8 cellular contexts compared by ENCODE assay signal in genomic region chr2:219119422-219120043, GRCh38. TPM values are rescaled to one million over a fixed set of nuclear protein-coding genes. Genes with fewer than 3 reads are reported as not detected.
DNase-seq lines count a peak whose midpoint lies in the region; ATAC-seq, FAIRE-seq and TF ChIP-seq lines count a peak whose summit lies in the region.

No MANE protein-coding gene starts in this region.

- WGBS in mammary epithelial cell (ENCODE audit: low coverage, missing lambda C conversion rate) = 63% methylated on average over 6 of the region's 7 CpGs

- peaks cover 2% of the 10 kb centered on the region for H3K9me1 ChIP-seq in keratinocyte (ENCODE audit: control insufficient read depth, extremely low read depth, insufficient read depth, low read length)

- TF ChIP-seq CTCF in Loucy (conservative IDR thresholded peaks at IDR 0.05; ENCODE audit: low read length) = peak; percentile 93
- peak; percentile 85 for TF ChIP-seq CTCF in VCaP (conservative IDR thresholded peaks at IDR 0.05)
- TF ChIP-seq CTCF in mammary epithelial cell (conservative IDR thresholded peaks at IDR 0.05 in 1 of 2, IDR thresholded peaks at IDR 0.05 in 1 of 2; ENCODE audit: extremely low read depth in 1 of 2, insufficient read depth in 1 of 2, low read depth in 1 of 2, low read length in 2 of 2) = peak; percentile 67 to 75
- peak; percentile 67 to 89 (median 73) for TF ChIP-seq CTCF in keratinocyte (optimal IDR thresholded peaks at IDR 0.05 in 1 of 3, IDR thresholded peaks at IDR 0.05 in 1 of 3, conservative IDR thresholded peaks at IDR 0.05 in 1 of 3; ENCODE audit: extremely low read depth in 1 of 3, insufficient read depth in 2 of 3, low read length in 3 of 3)

- no peak for FAIRE-seq in keratinocyte (lab: Jason Lieb, UNC)

- no peak overlapping the region for H3K9ac ChIP-seq in Loucy (ENCODE audit: low read depth, low read length, poor library complexity, severe bottlenecking)
- no peak overlapping the region for H3K9ac ChIP-seq in mammary epithelial cell (ENCODE audit: insufficient read depth, low read length)
- H3K9ac ChIP-seq in keratinocyte (ENCODE audit: control insufficient read depth, extremely low read depth, insufficient read depth, low read length) = no peak overlapping the region

- H3K9me2 ChIP-seq in Loucy (replicated peaks; ENCODE audit: low read depth, low read length) = no peaks in the 10 kb centered on the region

- H4K20me1 ChIP-seq in Loucy (ENCODE audit: insufficient read depth, low read length, poor library complexity, severe bottlenecking) (no peaks in the 10 kb centered on the region), mammary epithelial cell (ENCODE audit: insufficient read depth, low read length) (no peaks in the 10 kb centered on the region), keratinocyte (ENCODE audit: control insufficient read depth, extremely low read depth, insufficient read depth, low read length) (no peaks in the 10 kb centered on the region)

- intact Hi-C loops in mammary epithelial cell (cut with micrococcal nuclease) = loop anchor here (1.0 kb wide), 4 partner anchors 46 to 123 kb away; no protein-coding TSS in a partner anchor

- no peaks in the 10 kb centered on the region for H3K9me3 ChIP-seq in Loucy (ENCODE audit: insufficient read depth, low read depth, low read length)
- no peaks in the 10 kb centered on the region for H3K9me3 ChIP-seq in mammary epithelial cell (replicated peaks; ENCODE audit: insufficient read depth, low read length)
- no peaks in the 10 kb centered on the region for H3K9me3 ChIP-seq in keratinocyte (ENCODE audit: control insufficient read depth, low read depth, low read length)

- dilution Hi-C loops in mammary epithelial cell (cut with HindIII; ENCODE audit: low sequenced_read_pairs) = loop anchor here (5.0 kb wide), 1 partner anchor 108 kb away; the partner anchor contains the start of genes ANKZF1 and ATG9A
- dilution Hi-C loops in keratinocyte (cut with MboI; ENCODE audit: extremely low pct_ligation_motif_present, low sequenced_read_pairs) = no loop called here

- CTCF ChIA-PET in mammary epithelial cell (lab: Charles Lee; ENCODE audit: low non-redundant PET) = interaction anchor here (0.6 to 1.5 kb wide), 8 partner anchors 25 to 1186 kb away, joined by 3 to 31 read pairs (median 4); no protein-coding TSS in a partner anchor

- no peaks in the 10 kb centered on the region for H3K36me3 ChIP-seq in Loucy (ENCODE audit: insufficient read depth, low read length)
- H3K36me3 ChIP-seq in mammary epithelial cell (ENCODE audit: insufficient read depth, low read length) = no peaks in the 10 kb centered on the region
- peaks cover 0 to 1% of the 10 kb centered on the region in 2 experiments for H3K36me3 ChIP-seq in keratinocyte (ENCODE audit: control insufficient read depth in 2 of 2, extremely low read depth in 1 of 2, insufficient read depth in 2 of 2, low read length in 2 of 2)

- no peaks in the 10 kb centered on the region for H3K27me3 ChIP-seq in Loucy (ENCODE audit: insufficient read depth, low read length, poor library complexity, severe bottlenecking)
- H3K27me3 ChIP-seq in mammary epithelial cell (ENCODE audit: insufficient read depth, low read length) = no peaks in the 10 kb centered on the region
- no peaks in the 10 kb centered on the region for H3K27me3 ChIP-seq in keratinocyte (ENCODE audit: control insufficient read depth, extremely low read depth, insufficient read depth, low read length)

- in situ Hi-C loops in mammary epithelial cell (cut with MboI; ENCODE audit: low sequenced_read_pairs in 2 of 2) = loop anchor here in 1 of 2 donors (5.0 kb wide), 1 partner anchor 92 kb away; no protein-coding TSS in a partner anchor

- DNase-seq in ELR (ENCODE audit: low read depth) (peak; percentile 68), mammary epithelial cell (peak; percentile 35), keratinocyte (ENCODE audit: low read depth, low spot score) (no peak)
- DNase-seq in stimulated activated CD4-positive, alpha-beta T cell treated with anti-CD3 and anti-CD28 coated beads, Interleukin-4, amount 100 ng/mL, for 1 hour = peak; percentile 56

- H3K79me2 ChIP-seq in Loucy (ENCODE audit: insufficient read depth, low read length) = no peaks in the 10 kb centered on the region
- no peaks in the 10 kb centered on the region for H3K79me2 ChIP-seq in mammary epithelial cell (ENCODE audit: insufficient read depth, low read length)
- H3K79me2 ChIP-seq in keratinocyte (ENCODE audit: control insufficient read depth, insufficient read depth, low read length) = no peaks in the 10 kb centered on the region

- H3K4me2 ChIP-seq in Loucy (ENCODE audit: low read depth, low read length, poor library complexity, severe bottlenecking) (no peak overlapping the region), mammary epithelial cell (ENCODE audit: insufficient read depth, low read depth, low read length) (no peak overlapping the region), keratinocyte (ENCODE audit: control insufficient read depth, extremely low read depth, insufficient read depth, low read depth, low read length) (no peak overlapping the region)

- H3K4me1 ChIP-seq in Loucy (ENCODE audit: insufficient read depth, low read length, poor library complexity, severe bottlenecking) (peaks cover 7% of the 10 kb centered on the region), mammary epithelial cell (ENCODE audit: insufficient read depth, low read length) (peaks cover 37% of the 10 kb centered on the region), keratinocyte (ENCODE audit: control insufficient read depth, extremely low read depth, insufficient read depth, low read length) (peaks cover 11% of the 10 kb centered on the region)

- no peaks in the 10 kb centered on the region for H3F3A ChIP-seq in Loucy (ENCODE audit: low read depth)

- H3K27ac ChIP-seq in VCaP = peak overlapping the region; percentile 97; the same call in 1 of the 2 replicates
- no peak overlapping the region for H3K27ac ChIP-seq in mammary epithelial cell (ENCODE audit: insufficient read depth, low read depth, low read length)
- H3K27ac ChIP-seq in keratinocyte (ENCODE audit: control insufficient read depth, insufficient read depth, low read length) = no peak overlapping the region

- BruUV-seq in mammary epithelial cell (replicated peaks; lab: Mats Ljungman, UMichigan) = no TSS peak

- ATAC-seq in HG02970 (IDR thresholded peaks at IDR 0.05; ENCODE audit: low FRiP score, unreplicated experiment) (no peak), GM19328 (IDR thresholded peaks at IDR 0.05; ENCODE audit: unreplicated experiment) (no peak)

- H3K4me3 ChIP-seq in Loucy (ENCODE audit: low read length, poor library complexity, severe bottlenecking) (no peak overlapping the region), mammary epithelial cell (replicated peaks in 1 of 3; ENCODE audit: insufficient read depth in 1 of 3, low read depth in 2 of 3, low read length in 3 of 3) (no peak overlapping the region), keratinocyte (ENCODE audit: control insufficient read depth in 2 of 3, extremely low read depth in 1 of 3, insufficient read depth in 2 of 3, low read depth in 1 of 3, low read length in 3 of 3) (no peak overlapping the region)

- H2AFZ ChIP-seq in Loucy (ENCODE audit: low read length) = no peak overlapping the region
- no peak overlapping the region for H2AFZ ChIP-seq in mammary epithelial cell (ENCODE audit: low read depth, low read length)
- H2AFZ ChIP-seq in keratinocyte (ENCODE audit: control insufficient read depth, low read length) = no peak overlapping the region

RNA-seq across cellular contexts. Expression of gene NHEJ1, which starts 41.1 kb away (rescaled TPM):
- total RNA-seq in mammary epithelial cell = 10 to 100 TPM; 10.4 to 13.3 TPM
- 14.6 TPM for polyA plus RNA-seq in mammary epithelial cell
- 5.1 TPM for polyA minus RNA-seq in mammary epithelial cell
- polyA plus RNA-seq in keratinocyte = 11.0 to 16.0 TPM (median 13.1 TPM) in 3 replicates
- polyA plus RNA-seq in keratinocyte (2011; ENCODE audit: low read depth) = 7.3 TPM
- polyA plus RNA-seq in keratinocyte (2011; cell fraction: cytosol; rRNA removed) = 9.3 and 14.3 TPM in 2 replicates
- 12.0 and 15.2 TPM in 2 replicates for polyA plus RNA-seq in keratinocyte (2011; cell fraction: nucleus; rRNA removed)
- polyA plus RNA-seq in keratinocyte (2012; ENCODE audit: low replicate concordance) = 8.2 and 8.3 TPM in 2 replicates
- polyA minus RNA-seq in keratinocyte = 20.1 to 37.8 TPM (median 22.2 TPM) in 3 replicates
- 8.6 TPM for polyA minus RNA-seq in keratinocyte (2011; cell fraction: cytosol; rRNA and poly(A)+ RNA removed)
- 4.3 and 12.3 TPM in 2 replicates for polyA minus RNA-seq in keratinocyte (2011; cell fraction: nucleus; rRNA and poly(A)+ RNA removed)

RNA-seq across cellular contexts. Expression of gene SLC23A3, which starts 50.3 kb away (rescaled TPM):
- 1 to 10 TPM; 2.5 to 2.7 TPM for total RNA-seq in mammary epithelial cell
- 0.59 TPM for polyA plus RNA-seq in mammary epithelial cell
- polyA minus RNA-seq in mammary epithelial cell = not detected
- 0.48 to 2.4 TPM (median 1.4 TPM) in 3 replicates for polyA plus RNA-seq in keratinocyte
- 0.90 TPM for polyA plus RNA-seq in keratinocyte (2011; ENCODE audit: low read depth)
- 0.13 and 0.14 TPM in 2 replicates for polyA plus RNA-seq in keratinocyte (2011; cell fraction: cytosol; rRNA removed)
- 9.1 and 10.2 TPM in 2 replicates for polyA plus RNA-seq in keratinocyte (2011; cell fraction: nucleus; rRNA removed)
- polyA plus RNA-seq in keratinocyte (2012; ENCODE audit: low replicate concordance) = 0.40 and 4.9 TPM in 2 replicates
- 0.39 to 1.8 TPM (median 1.4 TPM) in 3 replicates for polyA minus RNA-seq in keratinocyte
- polyA minus RNA-seq in keratinocyte (2011; cell fraction: cytosol; rRNA and poly(A)+ RNA removed) = not detected
- 2.2 and 2.9 TPM in 2 replicates for polyA minus RNA-seq in keratinocyte (2011; cell fraction: nucleus; rRNA and poly(A)+ RNA removed)

RNA-seq across cellular contexts. Expression of gene CNPPD1, which starts 57.2 kb away (rescaled TPM):
- total RNA-seq in mammary epithelial cell = 10 to 100 TPM; 30.2 to 42.5 TPM
- polyA plus RNA-seq in mammary epithelial cell (35.9 TPM), keratinocyte (26.1 to 32.2 TPM (median 29.1 TPM) in 3 replicates)
- polyA minus RNA-seq in mammary epithelial cell (22.3 TPM), keratinocyte (14.5 to 19.1 TPM (median 17.3 TPM) in 3 replicates)
- polyA plus RNA-seq in keratinocyte (2011; ENCODE audit: low read depth) = 18.4 TPM
- polyA plus RNA-seq in keratinocyte (2011; cell fraction: cytosol; rRNA removed) = 17.1 and 25.3 TPM in 2 replicates
- 60.4 and 63.1 TPM in 2 replicates for polyA plus RNA-seq in keratinocyte (2011; cell fraction: nucleus; rRNA removed)
- polyA plus RNA-seq in keratinocyte (2012; ENCODE audit: low replicate concordance) = 29.4 and 47.6 TPM in 2 replicates
- polyA minus RNA-seq in keratinocyte (2011; cell fraction: cytosol; rRNA and poly(A)+ RNA removed) = 23.2 TPM
- 17.1 and 21.3 TPM in 2 replicates for polyA minus RNA-seq in keratinocyte (2011; cell fraction: nucleus; rRNA and poly(A)+ RNA removed)

RNA-seq across cellular contexts. Expression of gene RETREG2, which starts 58.5 kb away (rescaled TPM):
- 10 to 100 TPM; 56.1 to 73.5 TPM for total RNA-seq in mammary epithelial cell
- polyA plus RNA-seq in mammary epithelial cell = 74.1 TPM
- polyA minus RNA-seq in mammary epithelial cell = 109 TPM
- 45.8 to 54.9 TPM (median 51.3 TPM) in 3 replicates for polyA plus RNA-seq in keratinocyte
- polyA plus RNA-seq in keratinocyte (2011; ENCODE audit: low read depth) = 19.4 TPM
- polyA plus RNA-seq in keratinocyte (2011; cell fraction: cytosol; rRNA removed) = 37.1 and 37.2 TPM in 2 replicates
- polyA plus RNA-seq in keratinocyte (2011; cell fraction: nucleus; rRNA removed) = 66.2 and 67.1 TPM in 2 replicates
- polyA plus RNA-seq in keratinocyte (2012; ENCODE audit: low replicate concordance) = 38.0 and 49.6 TPM in 2 replicates
- 79.1 to 95.1 TPM (median 82.6 TPM) in 3 replicates for polyA minus RNA-seq in keratinocyte
- 45.7 TPM for polyA minus RNA-seq in keratinocyte (2011; cell fraction: cytosol; rRNA and poly(A)+ RNA removed)
- 30.3 and 49.8 TPM in 2 replicates for polyA minus RNA-seq in keratinocyte (2011; cell fraction: nucleus; rRNA and poly(A)+ RNA removed)

RNA-seq across cellular contexts. Expression of gene IHH, which starts 58.8 kb away (rescaled TPM):
- under 1 TPM in 1 of 2 donors, not detected in 1; 0.17 TPM for total RNA-seq in mammary epithelial cell
- polyA plus RNA-seq in mammary epithelial cell (0.02 TPM), keratinocyte (not detected in 3 replicates)
- polyA minus RNA-seq in mammary epithelial cell (not detected), keratinocyte (0.30 TPM in 1 of 3 replicates, not detected in the others)
- not detected for polyA plus RNA-seq in keratinocyte (2011; ENCODE audit: low read depth)
- not detected in 2 replicates for polyA plus RNA-seq in keratinocyte (2011; cell fraction: cytosol; rRNA removed)
- polyA plus RNA-seq in keratinocyte (2011; cell fraction: nucleus; rRNA removed) = 0.05 TPM in 1 of 2 replicates, not detected in the other
- polyA plus RNA-seq in keratinocyte (2012; ENCODE audit: low replicate concordance) = not detected in 2 replicates
- polyA minus RNA-seq in keratinocyte (2011; cell fraction: cytosol; rRNA and poly(A)+ RNA removed) = not detected
- polyA minus RNA-seq in keratinocyte (2011; cell fraction: nucleus; rRNA and poly(A)+ RNA removed) = 0.21 TPM in 1 of 2 replicates, not detected in the other
